20 cellular contexts compared by ENCODE assay signal in the genomic region with DNA sequence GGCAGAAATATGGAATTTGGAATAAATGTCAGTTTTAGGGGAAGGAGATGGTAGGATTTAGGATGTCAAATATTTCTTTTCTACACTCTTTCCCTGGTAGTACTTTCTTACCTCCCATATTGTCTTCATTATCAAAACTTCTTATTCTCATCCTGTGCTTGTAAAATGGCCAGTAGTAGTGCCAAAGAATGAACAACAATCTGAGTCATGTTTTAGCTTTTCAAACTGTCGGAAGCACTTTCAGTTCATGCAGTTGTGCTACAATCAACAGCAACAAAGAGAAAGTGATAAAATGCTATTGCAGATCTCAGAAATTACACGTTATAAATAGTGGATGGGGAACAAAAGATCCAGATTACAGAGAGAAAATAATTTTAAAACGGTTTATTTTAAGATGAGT.
DNase-seq lines count a peak whose midpoint lies in the region; ATAC-seq and TF ChIP-seq lines count a peak whose summit lies in the region.
"Had no signal": no experiment of that assay in that cellular context is flagged by ENCODE, and none has a peak within 500 bp of the region (broad histone marks: within the 10 kb centered on the region; RNA-seq: fewer than 3 reads in every experiment).

No MANE protein-coding gene starts in this region.

- no peaks in the 10 kb centered on the region for H3K79me2 ChIP-seq in GM23248 (ENCODE audit: insufficient read depth)

- no peaks in the 10 kb centered on the region for H4K20me1 ChIP-seq in GM23248 (ENCODE audit: insufficient read depth)

- ATAC-seq in HG02798 (IDR thresholded peaks at IDR 0.05; ENCODE audit: poor library complexity, unreplicated experiment) = no peak
- ATAC-seq: left lobe of liver; stimulated activated naive CD8-positive, alpha-beta T cell treated with anti-CD3 and anti-CD28 coated beads, Interleukin-15, amount 100 ng/mL, for 72 hours had no signal

- H3K4me2 ChIP-seq in GM23248 (ENCODE audit: unreplicated experiment) = peak overlapping the region; percentile 98

- H3K4me1 ChIP-seq in GM23248 (ENCODE audit: insufficient read depth) = peaks cover 11% of the 10 kb centered on the region
- no peaks in the 10 kb centered on the region for H3K4me1 ChIP-seq in effector memory CD4-positive, alpha-beta T cell (ENCODE audit: control insufficient read depth, insufficient read depth, low read length, poor library complexity, severe bottlenecking)

- no peaks in the 10 kb centered on the region for H3K9me3 ChIP-seq in GM23248 (ENCODE audit: low read depth)
- no peaks in the 10 kb centered on the region for H3K9me3 ChIP-seq in effector memory CD4-positive, alpha-beta T cell (ENCODE audit: control insufficient read depth, low read length)

- no peaks in the 10 kb centered on the region for H3K27me3 ChIP-seq in GM23248 (replicated peaks; ENCODE audit: insufficient read depth)
- H3K27me3 ChIP-seq in effector memory CD4-positive, alpha-beta T cell (replicated peaks; ENCODE audit: control insufficient read depth, insufficient read depth, low read length, poor library complexity, severe bottlenecking) = no peaks in the 10 kb centered on the region

- H3K4me3 ChIP-seq in GM23248 = peak overlapping the region; percentile 60
- no peak overlapping the region for H3K4me3 ChIP-seq in cardiac fibroblast (replicated peaks in 1 of 2; ENCODE audit: low read depth in 2 of 2, low read length in 2 of 2)
- no peak overlapping the region for H3K4me3 ChIP-seq in effector memory CD4-positive, alpha-beta T cell (ENCODE audit: insufficient read depth, low read depth, low read length, poor library complexity, severe bottlenecking)

- TF ChIP-seq CTCF in cardiac fibroblast (IDR thresholded peaks at IDR 0.05; ENCODE audit: low read depth, low read length) = no peak

- WGBS in GM23248 (ENCODE audit: low coverage in 1 of 2, low lambda C conversion rate in 2 of 2, missing lambda C conversion rate in 2 of 2), 2 experiments = 1 to 3% methylated on average over 3 of the region's 3 CpGs

- peak; percentile 41 for DNase-seq in A172 (ENCODE audit: low spot score)
- DNase-seq in GM23248 = peak; percentile 73
- peak; percentile 48 to 56 for DNase-seq in cardiac fibroblast (ENCODE audit: low read depth in 2 of 2)
- peak; percentile 32 for DNase-seq in myocyte (ENCODE audit: low read depth)
- DNase-seq in effector memory CD4-positive, alpha-beta T cell = no peak
- no peak for DNase-seq in D341Med (ENCODE audit: low spot score)
- DNase-seq in mucosa of gallbladder (ENCODE audit: low spot score) = no peak
- DNase-seq: 8988T; activated CD4-positive, alpha-beta T cell treated with anti-CD3 and anti-CD28 coated beads, Interleukin-2, amount 50 U/mL, for 4 hours; activated effector memory CD4-positive, alpha-beta T cell treated with Interleukin-2 at 50 U/mL for 16 hours; H7; head of caudate nucleus; NCI-H510A treated with DMSO at 0.1 percent for 48 hours; stimulated activated CD4-positive, alpha-beta T cell treated with anti-CD3 and anti-CD28 coated beads, Interleukin-4, amount 100 ng/mL, for 24 hours; stimulated activated naive CD8-positive, alpha-beta T cell treated with anti-CD3 and anti-CD28 coated beads, Interleukin-15, amount 100 ng/mL, for 72 hours; T-helper 2 cell; trophoblast cell; WERI-Rb-1 had no signal

- H3K9ac ChIP-seq in GM23248 = peak overlapping the region; percentile 44

- no peaks in the 10 kb centered on the region for H3K9me2 ChIP-seq in GM23248 (ENCODE audit: insufficient read depth)

- in situ Hi-C loops in GM23248 (cut with MboI) = no loop called here

- no peak overlapping the region for H3K27ac ChIP-seq in GM23248
- H3K27ac ChIP-seq in effector memory CD4-positive, alpha-beta T cell (ENCODE audit: insufficient read depth, low read length, poor library complexity, severe bottlenecking) = no peak overlapping the region
- H3K27ac ChIP-seq: WERI-Rb-1 had no signal

- peak overlapping the region; percentile 65 for H2AFZ ChIP-seq in GM23248

- H3K36me3 ChIP-seq in GM23248 (ENCODE audit: low read depth) = no peaks in the 10 kb centered on the region
- no peaks in the 10 kb centered on the region for H3K36me3 ChIP-seq in effector memory CD4-positive, alpha-beta T cell (ENCODE audit: control insufficient read depth, insufficient read depth, low read length)
- H3K36me3 ChIP-seq: WERI-Rb-1 had no signal

- H3F3A ChIP-seq in GM23248 (ENCODE audit: insufficient read depth) = 0 out of 2 replicates have a peak, but pooled peaks cover 4% of the 10 kb centered on the region

Comparison
In these comparisons a context has a peak if more than half of its experiments do, and no peak if none do; other contexts are left out.
1. DNase-seq: peak in A172 (single experiment), GM23248 (single experiment), cardiac fibroblast (2 of 2) and myocyte (single experiment); none in effector memory CD4-positive, alpha-beta T cell (0 of 3), D341Med (single experiment) and mucosa of gallbladder (single experiment).